Comparison of ENCODE assay signal across 15 cellular contexts in genomic region chr11:34649597-34649996, GRCh38. TPM values are rescaled to one million over a fixed set of nuclear protein-coding genes. Genes with fewer than 3 reads are reported as not detected.
"Had no signal": no experiment of that assay in that cellular context is flagged by ENCODE, and none has a peak within 500 bp of the region (broad histone marks: within the 10 kb centered on the region; RNA-seq: fewer than 3 reads in every experiment).

No MANE protein-coding gene starts in this region.

- DNase-seq: activated CD4-positive, alpha-beta T cell treated with anti-CD3 and anti-CD28 coated beads for 4 hours; activated naive CD4-positive, alpha-beta T cell treated with anti-CD3 and anti-CD28 coated beads, Interleukin-2, amount 10 ng/mL, durations not matched to agents 7 days and 5 days; activated T-cell treated with anti-CD3 and anti-CD28 coated beads for 4 hours; foreskin melanocyte; occipital lobe; right lobe of liver; spleen; stimulated activated CD4-positive, alpha-beta T cell treated with anti-CD3 and anti-CD28 coated beads, Interleukin-1b, Interleukin-23, amount 100 ng/mL, for 48 hours; stimulated activated naive B cell treated with anti-CD40 and anti-IgM and Interleukin-4, amounts not matched to agents 10 μg/mL and 1 μg/mL and 100 μg/mL, for 72 hours; WERI-Rb-1 had no signal

- ATAC-seq: right lobe of liver had no signal

- H3K27ac ChIP-seq: right lobe of liver, WERI-Rb-1 had no signal

- H3K27me3 Mint-ChIP-seq: progenitor cell of endocrine pancreas, type B pancreatic cell had no signal

- H3K27me3 ChIP-seq: right lobe of liver, spleen had no signal

- H3K9me3 ChIP-seq: right lobe of liver, spleen had no signal

- H3K27ac Mint-ChIP-seq: nephron; progenitor cell of endocrine pancreas; stimulated activated naive B cell treated with anti-CD40 and anti-IgM and Interleukin-4, amounts not matched to agents 10 μg/mL and 1 μg/mL and 100 μg/mL, for 72 hours; type B pancreatic cell had no signal

- H3K36me3 ChIP-seq: right lobe of liver, spleen, WERI-Rb-1 had no signal

- H3K4me3 Mint-ChIP-seq: activated naive CD4-positive, alpha-beta T cell treated with anti-CD3 and anti-CD28 coated beads, Interleukin-2, amount 10 ng/mL, durations not matched to agents 7 days and 5 days; nephron; type B pancreatic cell had no signal

- H3K36me3 Mint-ChIP-seq: activated naive CD4-positive, alpha-beta T cell treated with anti-CD3 and anti-CD28 coated beads, Interleukin-2, amount 10 ng/mL, durations not matched to agents 7 days and 5 days; stimulated activated naive B cell treated with anti-CD40 and anti-IgM and Interleukin-4, amounts not matched to agents 10 μg/mL and 1 μg/mL and 100 μg/mL, for 72 hours had no signal

- H3K9me3 Mint-ChIP-seq: activated naive CD4-positive, alpha-beta T cell treated with anti-CD3 and anti-CD28 coated beads, Interleukin-2, amount 10 ng/mL, durations not matched to agents 7 days and 5 days; activated T-helper 17 cell treated with anti-CD3 and anti-CD28 coated beads, Interleukin-2, amount 50 U/mL, for 72 hours; nephron; stimulated activated naive B cell treated with anti-CD40 and anti-IgM and Interleukin-4, amounts not matched to agents 10 μg/mL and 1 μg/mL and 100 μg/mL, for 72 hours; type B pancreatic cell had no signal

- H3K4me3 ChIP-seq: right lobe of liver, spleen had no signal

RNA-seq across cellular contexts. Expression of gene EHF, which starts 28.7 kb away (rescaled TPM):
- total RNA-seq: activated CD8-positive, alpha-beta memory T cell treated with anti-CD3 and anti-CD28 coated beads for 36 hours had no signal
